1 cellular context compared by ENCODE assay signal in genomic region chr17:82007228-82007494, GRCh38.
TF ChIP-seq lines count a peak whose summit lies in the region.

No MANE protein-coding gene starts in this region.

TF ChIP-seq in HepG2, 621 proteins besides CTCF, POLR2A, EP300 and RAD21:
- TF ChIP-seq PRPF4 (IDR thresholded peaks at IDR 0.05; ENCODE audit: low read depth, low read length, poor library complexity, severe bottlenecking) = peak; percentile 53
- 0 out of 2 replicates have a peak, but pooled peaks have one; percentile 7 for TF ChIP-seq ZNF672 (CRISPR knock-in tag; IDR thresholded peaks at IDR 0.05)
- peak; percentile 10 for TF ChIP-seq POLR2G (IDR thresholded peaks at IDR 0.05; ENCODE audit: low read depth, low read length)
- 0 out of 2 replicates have a peak, but pooled peaks have one; percentile 15 for TF ChIP-seq ZNF101 (CRISPR knock-in tag; IDR thresholded peaks at IDR 0.05; ENCODE audit: borderline replicate concordance, low read depth)
- no peak for TF ChIP-seq HDAC2 (CRISPR knock-in tag; IDR thresholded peaks at IDR 0.05)
- 0 out of 2 replicates have a peak, but pooled peaks have one; percentile 12 for TF ChIP-seq ZNF768 (CRISPR knock-in tag; IDR thresholded peaks at IDR 0.05)
- TF ChIP-seq ZSCAN31 (CRISPR knock-in tag; IDR thresholded peaks at IDR 0.05; ENCODE audit: low read depth) = no peak
- no peak for TF ChIP-seq ZSCAN21 (CRISPR knock-in tag; IDR thresholded peaks at IDR 0.05; ENCODE audit: borderline replicate concordance)
- TF ChIP-seq ZNF564 (CRISPR knock-in tag; IDR thresholded peaks at IDR 0.05) = no peak
